Comparison of ENCODE assay signal across 8 cellular contexts in the genomic region with DNA sequence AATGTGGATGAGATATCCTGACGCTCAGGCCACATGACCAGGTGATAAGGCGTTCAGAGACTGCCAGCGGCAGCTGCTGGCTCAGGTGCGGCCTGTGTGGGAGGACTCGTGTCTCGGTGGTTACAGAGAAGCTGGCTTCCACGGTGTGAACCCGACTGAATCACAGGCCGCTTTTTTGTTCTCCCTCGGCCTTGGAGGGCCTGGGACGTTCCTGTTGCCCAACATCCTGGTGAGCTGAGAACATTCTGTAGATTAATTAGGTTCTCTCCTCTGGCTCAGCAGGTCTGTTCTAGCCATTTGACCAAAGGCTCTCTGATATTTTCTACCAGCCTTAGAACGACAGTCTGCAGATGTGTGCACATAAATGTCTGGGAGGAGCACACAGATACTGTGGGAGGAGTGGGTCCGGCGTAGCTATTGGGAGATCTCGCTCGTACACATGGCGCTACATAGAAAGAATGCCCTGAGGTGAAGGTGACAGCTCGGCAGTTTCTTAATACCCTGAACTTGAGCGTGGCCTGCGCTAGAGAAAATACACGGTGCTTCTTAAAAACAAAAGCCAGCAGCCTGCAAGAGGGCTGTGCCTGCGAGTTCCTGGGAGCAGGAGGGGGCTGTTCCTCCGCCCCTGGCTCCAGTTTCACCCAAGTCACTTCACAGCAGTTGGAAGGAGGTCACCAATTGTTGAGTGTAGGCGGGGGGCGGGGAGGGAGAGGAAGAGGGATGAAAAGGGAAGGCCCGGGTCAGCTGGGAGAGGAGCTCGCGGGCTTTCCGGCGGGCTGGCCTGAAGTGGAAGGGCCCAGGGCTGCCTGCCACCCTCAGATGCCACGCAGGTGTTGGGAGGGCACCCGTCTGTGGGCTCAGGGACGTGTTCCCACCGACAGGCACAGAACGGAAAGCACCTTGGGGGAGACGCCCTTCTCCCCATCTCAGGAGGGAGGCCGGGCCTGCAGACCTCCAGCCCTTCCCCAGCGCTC.
DNase-seq lines count a peak whose midpoint lies in the region; ATAC-seq, FAIRE-seq and TF ChIP-seq lines count a peak whose summit lies in the region.

No MANE protein-coding gene starts in this region.

- no peaks in the 10 kb centered on the region for H3K9me3 ChIP-seq in IMR-90 (ENCODE audit: control insufficient read depth, insufficient read depth, low read length)
- no peaks in the 10 kb centered on the region for H3K9me3 ChIP-seq in iPS-18c (ENCODE audit: control insufficient read depth, insufficient read depth, low read length)
- H3K9me3 ChIP-seq in sigmoid colon, result no peaks in the 10 kb centered on the region

- H3K9ac ChIP-seq in IMR-90 (ENCODE audit: low read depth, low read length), result peak overlapping the region; percentile 32

- intact Hi-C loops in IMR-90 (cut with micrococcal nuclease) (loop anchor here (1.0 to 5.0 kb wide), 3 partner anchors 68 to 220 kb away; no protein-coding TSS in a partner anchor), sigmoid colon (cut with DNase I) (loop anchor here (1.0 to 5.0 kb wide), 2 partner anchors 127 to 220 kb away; no protein-coding TSS in a partner anchor)

- H3K36me3 ChIP-seq in IMR-90 (ENCODE audit: control insufficient read depth, insufficient read depth, low read length) (no peaks in the 10 kb centered on the region), sigmoid colon (no peaks in the 10 kb centered on the region)

- H4K91ac ChIP-seq in IMR-90 (ENCODE audit: insufficient read depth, low read depth, low read length), result peak overlapping the region; percentile 81

- peak overlapping the region; percentile 85 for H2AK9ac ChIP-seq in IMR-90 (replicated peaks; ENCODE audit: low read depth, low read length, poor library complexity)

- dilution Hi-C loops in IMR-90 (cut with HindIII; ENCODE audit: low sequenced_read_pairs, unreplicated experiment), result no loop called here

- H3K4me3 ChIP-seq in IMR-90 (ENCODE audit: insufficient read depth, low read depth, low read length), result 0 out of 2 replicates have a peak overlapping the region, but pooled peaks have one; percentile 5
- peak overlapping the region; percentile 54 for H3K4me3 ChIP-seq in iPS-18c (ENCODE audit: insufficient read depth, low read depth, low read length)
- peak overlapping the region; percentile 17 to 50 (median 41) for H3K4me3 ChIP-seq in sigmoid colon

- peak overlapping the region; percentile 7; the same call in 1 of the 2 replicates for H3K23ac ChIP-seq in IMR-90 (ENCODE audit: low read depth, low read length)

- in situ Hi-C loops in IMR-90 (cut with MboI; ENCODE audit: low sequenced_read_pairs), result loop anchor here (5.0 kb wide), 1 partner anchor 217 kb away; no protein-coding TSS in a partner anchor

- H3K27me3 ChIP-seq in IMR-90 (ENCODE audit: control insufficient read depth, insufficient read depth, low read length) (no peaks in the 10 kb centered on the region), sigmoid colon (no peaks in the 10 kb centered on the region)

- H2AK5ac ChIP-seq in IMR-90 (ENCODE audit: low read depth, low read length), result peak overlapping the region; percentile 76

- peak overlapping the region; percentile 41; the same call in 1 of the 2 replicates for H2BK120ac ChIP-seq in IMR-90 (ENCODE audit: low read depth, low read length)

- DNase-seq in IMR-90 (peak; percentile 58), amniotic epithelial cell (ENCODE audit: low read depth) (peak; percentile 98), sigmoid colon (peak; percentile 86), urothelium cell line (ENCODE audit: low spot score) (no peak), NCI-H2081 (lab: John Stamatoyannopoulos, UW) (no peak), NAMALWA (ENCODE audit: low spot score) (no peak)

- 39% methylated on average over 11 of the region's 38 CpGs; no CpG with 5 or more reads in 1 of the 2 experiments for WGBS in IMR-90 (ENCODE audit: extremely low coverage in 2 of 2, insufficient read length in 1 of 2), 2 experiments
- 57 to 68% methylated on average over 38 of the region's 38 CpGs for WGBS in sigmoid colon, 2 donors

- peak overlapping the region; percentile 88 to 89 for H4K8ac ChIP-seq in IMR-90 (ENCODE audit: low read depth in 2 of 2, low read length in 2 of 2)

- H2AFZ ChIP-seq in IMR-90 (replicated peaks; ENCODE audit: low read length, poor library complexity), result peak overlapping the region; percentile 84

- H3K4me1 ChIP-seq in IMR-90 (ENCODE audit: control insufficient read depth, insufficient read depth, low read length), result peaks cover 19% of the 10 kb centered on the region
- H3K4me1 ChIP-seq in sigmoid colon, result peaks cover 0 to 30% (median 29%) of the 10 kb centered on the region in 4 donors

- no peak for TF ChIP-seq RAD21 in IMR-90 (IDR thresholded peaks at IDR 0.05; ENCODE audit: low read length)

- peak overlapping the region; percentile 73 for H3K4me2 ChIP-seq in IMR-90 (ENCODE audit: low read depth, low read length)

- H3K79me1 ChIP-seq in IMR-90 (ENCODE audit: low read depth in 1 of 2, low read length in 2 of 2), result no peaks in the 10 kb centered on the region

- H4K5ac ChIP-seq in IMR-90 (ENCODE audit: low read depth, low read length), result peak overlapping the region; percentile 69

- CTCF ChIA-PET in IMR-90 (lab: Yijun Ruan, JAX), result no interaction called here

- H2BK20ac ChIP-seq in IMR-90 (ENCODE audit: low read depth, low read length), result peak overlapping the region; percentile 27; the same call in 1 of the 2 replicates

- H3K14ac ChIP-seq in IMR-90 (replicated peaks; ENCODE audit: low read depth, low read length), result peak overlapping the region; percentile 39

- POLR2A ChIA-PET in IMR-90 (lab: Charles Lee; ENCODE audit: unreplicated experiment), result no interaction called here

- H3K4ac ChIP-seq in IMR-90 (ENCODE audit: low read depth, low read length), result peak overlapping the region; percentile 82

- no peaks in the 10 kb centered on the region for H3K9me1 ChIP-seq in IMR-90 (ENCODE audit: insufficient read depth, low read length)

- H2BK15ac ChIP-seq in IMR-90 (ENCODE audit: low read depth, low read length), result peak overlapping the region; percentile 49; the same call in 2 of the 3 replicates

- TF ChIP-seq POLR2A in IMR-90 (IDR thresholded peaks at IDR 0.05; ENCODE audit: low read depth, low read length) (no peak), sigmoid colon (IDR thresholded peaks at IDR 0.05) (no peak)

- no peak for TF ChIP-seq CTCF in IMR-90 (conservative IDR thresholded peaks at IDR 0.05; ENCODE audit: low read depth, low read length)
- TF ChIP-seq CTCF in sigmoid colon (IDR thresholded peaks at IDR 0.05), result no peak

- H2BK5ac ChIP-seq in IMR-90 (ENCODE audit: low read depth, low read length, poor library complexity, severe bottlenecking), result no peak overlapping the region

- peak overlapping the region; percentile 38 for H3K18ac ChIP-seq in IMR-90 (ENCODE audit: low read depth, low read length)

- BruUV-seq in IMR-90 (replicated peaks; lab: Mats Ljungman, UMichigan), result no TSS peak

- peak; percentile 22 for ATAC-seq in GM18870 (IDR thresholded peaks at IDR 0.05; ENCODE audit: unreplicated experiment)
- ATAC-seq in IMR-90 (ENCODE audit: low read depth), result peak; percentile 68

- no peaks in the 10 kb centered on the region for H4K20me1 ChIP-seq in IMR-90 (ENCODE audit: insufficient read depth, low read length)

- no peak for FAIRE-seq in urothelium cell line (lab: Jason Lieb, UNC)

- H3K27ac ChIP-seq in IMR-90 (ENCODE audit: insufficient read depth, low read length), result peak overlapping the region; percentile 47
- H3K27ac ChIP-seq in sigmoid colon, result peak overlapping the region; percentile 57 to 77 (median 72)

- no peak overlapping the region for H3K56ac ChIP-seq in IMR-90 (ENCODE audit: extremely low read depth, insufficient read depth, low read length)

- TF ChIP-seq EP300 in sigmoid colon (IDR thresholded peaks at IDR 0.05), result no peak

TF ChIP-seq in IMR-90, 13 proteins besides CTCF, POLR2A, EP300 and RAD21:
- TF ChIP-seq MAZ (IDR thresholded peaks at IDR 0.05; ENCODE audit: borderline replicate concordance, low read depth, low read length) (peak; percentile 40; the same call in 1 of the 2 replicates), FOS (IDR thresholded peaks at IDR 0.05; ENCODE audit: low read depth, low read length) (no peak), CHD1 (IDR thresholded peaks at IDR 0.05; ENCODE audit: low read depth, low read length) (no peak), USF2 (IDR thresholded peaks at IDR 0.05; ENCODE audit: low read depth, low read length) (no peak), RFX5 (IDR thresholded peaks at IDR 0.05; ENCODE audit: low read depth, low read length) (no peak), CEBPB (IDR thresholded peaks at IDR 0.05; ENCODE audit: low read depth, low read length) (peak; percentile 68)

Comparison
In these comparisons a context has a peak if more than half of its experiments do, and no peak if none do; other contexts are left out.
1. DNase-seq: peak in IMR-90 (single experiment), amniotic epithelial cell (single experiment) and sigmoid colon (single experiment); none in urothelium cell line (single experiment), NCI-H2081 (0 of 2) and NAMALWA (single experiment).
2. Peak in every context shown above with its lines, with median percentiles within 50 percentile points of each other: H3K4me3 ChIP-seq.